In genomic region chr22:38314140-38314991, GRCh38 we compare ENCODE assay signal across 8 cellular contexts. TPM values are rescaled to one million over a fixed set of nuclear protein-coding genes. Genes with fewer than 3 reads are reported as not detected.
DNase-seq lines count a peak whose midpoint lies in the region; ATAC-seq, FAIRE-seq and TF ChIP-seq lines count a peak whose summit lies in the region.

No MANE protein-coding gene starts in this region.

- peaks cover 0 to 26% (median 12%) of the 10 kb centered on the region in 4 donors for H3K36me3 ChIP-seq in esophagus muscularis mucosa
- no peaks in the 10 kb centered on the region for H3K36me3 ChIP-seq in rectal smooth muscle tissue (ENCODE audit: control insufficient read depth, insufficient read depth, low read length)

- peak overlapping the region; percentile 98 to 100 (median 99) for H3K27ac ChIP-seq in esophagus muscularis mucosa (replicated peaks in 1 of 4)
- H3K27ac ChIP-seq in rectal smooth muscle tissue (ENCODE audit: low read depth, low read length), result peak overlapping the region; percentile 92

- intact Hi-C loops in esophagus muscularis mucosa (cut with DNase I), result loop anchor here (5.0 kb wide), 1 partner anchor 42 kb away; the partner anchor contains the start of gene TMEM184B

- H3K4me3 ChIP-seq in esophagus muscularis mucosa, result peak overlapping the region; percentile 86 to 97 (median 94)
- H3K4me3 ChIP-seq in rectal smooth muscle tissue (ENCODE audit: low read length), result peak overlapping the region; percentile 84

- no peak for ATAC-seq in HG02981 (IDR thresholded peaks at IDR 0.05; ENCODE audit: unreplicated experiment)

- WGBS in esophagus muscularis mucosa, result 36% methylated on average over 14 of the region's 19 CpGs

- no peak for TF ChIP-seq EP300 in esophagus muscularis mucosa (IDR thresholded peaks at IDR 0.05)

- H3K4me1 ChIP-seq in esophagus muscularis mucosa, result peaks cover 73 to 84% (median 81%) of the 10 kb centered on the region in 4 donors
- H3K4me1 ChIP-seq in rectal smooth muscle tissue (ENCODE audit: control insufficient read depth, insufficient read depth, low read length), result peaks cover 52% of the 10 kb centered on the region

- FAIRE-seq in D721Med (lab: Jason Lieb, UNC), result no peak

- H3K27me3 ChIP-seq in esophagus muscularis mucosa (no peaks in the 10 kb centered on the region), rectal smooth muscle tissue (ENCODE audit: control insufficient read depth, insufficient read depth, low read length) (no peaks in the 10 kb centered on the region)

- DNase-seq in Daoy (ENCODE audit: low read depth), result peak; percentile 24
- peak; percentile 76 for DNase-seq in RPMI8226
- DNase-seq in esophagus muscularis mucosa (ENCODE audit: extremely low spot score), result no peak
- DNase-seq in NCI-H2029 treated with DMSO at 0.1 percent for 48 hours (lab: John Stamatoyannopoulos, UW), result no peak
- DNase-seq in NCI-H774 (lab: John Stamatoyannopoulos, UW), result no peak
- DNase-seq in D721Med (ENCODE audit: insufficient read length, low spot score), result no peak

- no peak for TF ChIP-seq POLR2A in esophagus muscularis mucosa (IDR thresholded peaks at IDR 0.05; ENCODE audit: low read depth)

- H3K9ac ChIP-seq in rectal smooth muscle tissue (ENCODE audit: low read length), result peak overlapping the region; percentile 18

- no peaks in the 10 kb centered on the region for H3K9me3 ChIP-seq in esophagus muscularis mucosa

- TF ChIP-seq CTCF in esophagus muscularis mucosa (IDR thresholded peaks at IDR 0.05), result no peak
- TF ChIP-seq CTCF in D721Med (IDR thresholded peaks at IDR 0.05; ENCODE audit: insufficient read depth, missing control alignments), result no peak

RNA-seq across cellular contexts. Expression of gene CSNK1E, which starts 2.9 kb away (rescaled TPM):
- 51.6 and 62.7 TPM in 2 replicates for total RNA-seq in Daoy (2014; rRNA removed; shearing (Covaris generic))
- 100 to 1,000 TPM in 1 of 4 donors, 10 to 100 TPM in 3; 67.9 to 102 (median 91.7) TPM for total RNA-seq in esophagus muscularis mucosa

RNA-seq across cellular contexts. Expression of gene TMEM184B, which starts 41.6 kb away (rescaled TPM):
- total RNA-seq in Daoy (2014; rRNA removed; shearing (Covaris generic)), result 9.7 and 12.8 TPM in 2 replicates
- 100 to 1,000 TPM in 1 of 4 donors, 10 to 100 TPM in 3; 39.4 to 108 (median 75.3) TPM for total RNA-seq in esophagus muscularis mucosa

Comparison
In these comparisons a context has a peak if more than half of its experiments do, and no peak if none do; other contexts are left out.
1. DNase-seq: peak in Daoy (single experiment) and RPMI8226 (single experiment); none in esophagus muscularis mucosa (single experiment), NCI-H2029 treated with DMSO at 0.1 percent for 48 hours (single experiment), NCI-H774 (single experiment) and D721Med (single experiment).